15 cellular contexts compared by ENCODE assay signal in the genomic region with DNA sequence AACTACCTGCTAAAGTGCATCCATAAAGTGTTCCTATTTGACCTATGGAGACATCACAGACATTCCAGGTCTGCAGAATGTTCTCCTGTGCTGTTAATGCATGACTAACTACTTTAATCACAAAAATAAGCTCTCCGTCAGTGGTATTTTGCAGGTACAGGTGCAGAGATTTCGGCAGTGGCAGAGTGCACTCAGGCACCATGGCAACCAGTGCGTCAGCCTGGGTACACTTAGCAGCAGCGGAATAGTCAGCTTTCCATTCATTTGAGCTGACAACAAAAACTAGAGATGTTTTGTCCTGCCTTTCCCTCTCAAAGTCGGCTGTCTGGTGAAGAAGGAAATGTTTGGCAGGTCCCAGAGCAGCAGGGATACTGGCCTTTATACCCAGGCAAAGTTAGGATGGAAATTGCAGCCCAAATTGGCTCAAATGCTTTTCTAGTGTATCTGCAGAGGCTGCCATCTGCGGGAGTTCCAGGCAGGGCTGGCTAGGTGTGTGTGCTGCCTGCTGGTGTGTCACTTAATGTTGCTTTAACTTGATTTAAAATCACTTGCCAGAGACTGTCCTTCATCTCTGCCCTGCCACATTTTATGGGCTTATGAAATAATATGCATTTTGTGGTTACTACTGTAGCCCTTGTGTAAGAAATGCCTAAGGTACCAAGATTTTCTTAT.
DNase-seq lines count a peak whose midpoint lies in the region; ATAC-seq, FAIRE-seq and TF ChIP-seq lines count a peak whose summit lies in the region.
"Had no signal": no experiment of that assay in that cellular context is flagged by ENCODE, and none has a peak within 500 bp of the region (broad histone marks: within the 10 kb centered on the region; RNA-seq: fewer than 3 reads in every experiment).

No MANE protein-coding gene starts in this region.

- ATAC-seq in HG03469 (IDR thresholded peaks at IDR 0.05; ENCODE audit: unreplicated experiment), result no peak
- ATAC-seq: natural killer cell treated with Interleukin-12 subunit alpha and Interleukin-12 subunit beta and Interleukin-15 and Interleukin-18, amount 100 ng/mL, for 72 hours; right cardiac atrium had no signal

- peak; percentile 49 for DNase-seq in NCI-H128 (lab: John Stamatoyannopoulos, UW; ENCODE audit: unreplicated experiment)
- peak; percentile 1 for DNase-seq in NCI-H2196 treated with DMSO at 0.1 percent for 48 hours (lab: John Stamatoyannopoulos, UW; ENCODE audit: unreplicated experiment)
- peak; percentile 74 for DNase-seq in putamen (ENCODE audit: low spot score)
- no peak for DNase-seq in GM12891 (ENCODE audit: insufficient read length, low spot score)
- no peak for DNase-seq in HCEC 1CT
- DNase-seq: activated CD4-positive, alpha-beta memory T cell treated with anti-CD3 and anti-CD28 coated beads for 36 hours; activated T-cell treated with anti-CD3 and anti-CD28 coated beads, Interleukin-2, amount 50 U/mL, for 48 hours; right cardiac atrium; stimulated activated CD4-positive, alpha-beta T cell treated with anti-CD3 and anti-CD28 coated beads, Interleukin-1b, Interleukin-23, amount 100 ng/mL, for 48 hours; substantia nigra had no signal

- peak overlapping the region; percentile 10 for H3K27ac ChIP-seq in cingulate gyrus (ENCODE audit: low read depth, low read length)
- H3K27ac ChIP-seq: BLaER1 treated with 17β-estradiol and CSF1 and Interleukin-3, amounts not matched to agents 10 nM and 100 nM had no signal

- no peak for TF ChIP-seq POLR2A in GM12891 (IDR thresholded peaks at IDR 0.05; ENCODE audit: low read depth, low read length)

- FAIRE-seq in GM12891 (lab: Jason Lieb, UNC), result no peak
- FAIRE-seq: H1 had no signal

TF ChIP-seq in GM12891, 5 proteins besides CTCF, POLR2A, EP300 and RAD21:
- TF ChIP-seq POU2F2 (IDR thresholded peaks at IDR 0.05; ENCODE audit: low read depth, low read length), result no peak

Comparison
In these comparisons a context has a peak if more than half of its experiments do, and no peak if none do; other contexts are left out.
1. DNase-seq: peak in NCI-H128 (single experiment), NCI-H2196 treated with DMSO at 0.1 percent for 48 hours (single experiment) and putamen (single experiment); none in GM12891 (single experiment) and HCEC 1CT (single experiment).